In the genomic region with DNA sequence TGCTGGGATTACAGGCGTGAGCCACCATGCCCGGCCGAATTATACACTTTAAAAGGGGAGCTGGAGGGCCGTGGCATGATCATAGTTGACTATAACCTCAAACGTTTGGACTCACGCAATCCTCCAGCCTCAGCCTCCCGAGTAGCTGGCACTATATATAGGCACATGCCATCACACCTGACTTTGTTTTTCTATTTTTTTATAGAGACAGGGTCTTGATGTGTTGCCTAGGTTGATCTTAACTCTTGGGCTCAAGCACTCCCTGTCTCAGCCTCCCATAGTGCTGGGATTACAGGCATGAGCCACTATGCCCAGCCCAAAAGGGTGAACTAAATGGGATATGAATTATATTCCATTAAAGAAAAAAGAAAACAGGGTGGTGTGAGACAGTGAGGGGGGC, we compare ENCODE assay signal across 22 cellular contexts. TPM values are rescaled to one million over a fixed set of nuclear protein-coding genes. Genes with fewer than 3 reads are reported as not detected.
DNase-seq lines count a peak whose midpoint lies in the region; ATAC-seq and TF ChIP-seq lines count a peak whose summit lies in the region.
"Had no signal": no experiment of that assay in that cellular context is flagged by ENCODE, and none has a peak within 500 bp of the region (broad histone marks: within the 10 kb centered on the region; RNA-seq: fewer than 3 reads in every experiment).

No MANE protein-coding gene starts in this region.

- DNase-seq in activated CD8-positive, alpha-beta memory T cell treated with anti-CD3 and anti-CD28 coated beads, Interleukin-2, amount 50 U/mL, for 48 hours, result peak; percentile 12
- DNase-seq in activated CD8-positive, alpha-beta memory T cell treated with anti-CD3 and anti-CD28 coated beads, Interleukin-2, amount 10 ng/mL, durations not matched to agents 7 days and 5 days, result no peak
- DNase-seq in RWPE2 (ENCODE audit: low spot score) (peak; percentile 69), thoracic aorta (ENCODE audit: low spot score) (no peak), DMS 273 (lab: John Stamatoyannopoulos, UW; ENCODE audit: unreplicated experiment) (no peak), LoVo (ENCODE audit: low spot score) (no peak)
- DNase-seq: activated CD4-positive, CD25-positive, alpha-beta regulatory T cell; CD4-positive, CD25-positive, alpha-beta regulatory T cell; gastrocnemius medialis; left lung; midbrain; naive thymus-derived CD8-positive, alpha-beta T cell; NCI-H1417 treated with DMSO at 0.1 percent for 48 hours; NCI-H2081 treated with DMSO at 0.1 percent for 48 hours; NCI-H345; NCI-H774; occipital lobe; stimulated activated CD4-positive, alpha-beta T cell treated with anti-CD3 and anti-CD28 coated beads, Interleukin-2, amount 100 ng/mL, for 24 hours; T-helper 1 cell had no signal

- H3K36me3 ChIP-seq in RWPE2 (ENCODE audit: low read depth) (no peaks in the 10 kb centered on the region), gastroesophageal sphincter (no peaks in the 10 kb centered on the region), thoracic aorta (peaks cover 17% of the 10 kb centered on the region)
- H3K36me3 ChIP-seq: gastrocnemius medialis, left lung had no signal

- H3K27me3 ChIP-seq in RWPE2 (ENCODE audit: insufficient read depth, poor library complexity, severe bottlenecking) (peaks cover 28% of the 10 kb centered on the region), gastroesophageal sphincter (no peaks in the 10 kb centered on the region), thoracic aorta (replicated peaks; ENCODE audit: insufficient read depth) (no peaks in the 10 kb centered on the region)
- H3K27me3 ChIP-seq: gastrocnemius medialis had no signal

- H3K9me3 Mint-ChIP-seq in activated CD8-positive, alpha-beta memory T cell treated with anti-CD3 and anti-CD28 coated beads, Interleukin-2, amount 10 ng/mL, durations not matched to agents 7 days and 5 days (ENCODE audit: low read depth), result peaks cover 5% of the 10 kb centered on the region

- no peak for ATAC-seq in activated CD8-positive, alpha-beta memory T cell treated with anti-CD3 and anti-CD28 coated beads, Interleukin-2, amount 10 ng/mL, durations not matched to agents 7 days and 5 days
- ATAC-seq in RWPE2 (ENCODE audit: low read depth) (no peak), gastroesophageal sphincter (no peak), thoracic aorta (ENCODE audit: insufficient number of reproducible peaks, low FRiP score, low read depth) (no peak), HG03442 (IDR thresholded peaks at IDR 0.05; ENCODE audit: unreplicated experiment) (no peak)
- ATAC-seq: esophagus mucosa; naive thymus-derived CD8-positive, alpha-beta T cell had no signal

- CTCF ChIA-PET in activated CD8-positive, alpha-beta memory T cell treated with anti-CD3 and anti-CD28 coated beads, Interleukin-2, amount 10 ng/mL, durations not matched to agents 7 days and 5 days (lab: Charles Lee), result interaction anchor here (2.0 kb wide), 1 partner anchor 18 kb away, joined by 4 read pairs; no protein-coding TSS in a partner anchor

- peaks cover 20% of the 10 kb centered on the region for H3K27me3 Mint-ChIP-seq in activated CD8-positive, alpha-beta memory T cell treated with anti-CD3 and anti-CD28 coated beads, Interleukin-2, amount 10 ng/mL, durations not matched to agents 7 days and 5 days

- peaks cover 17% of the 10 kb centered on the region for H3K4me1 Mint-ChIP-seq in activated CD8-positive, alpha-beta memory T cell treated with anti-CD3 and anti-CD28 coated beads, Interleukin-2, amount 10 ng/mL, durations not matched to agents 7 days and 5 days
- H3K4me1 Mint-ChIP-seq: CD4-positive, CD25-positive, alpha-beta regulatory T cell; naive thymus-derived CD8-positive, alpha-beta T cell had no signal

- no peak for TF ChIP-seq POLR2A in gastroesophageal sphincter (IDR thresholded peaks at IDR 0.05)

- TF ChIP-seq EP300 in gastroesophageal sphincter (IDR thresholded peaks at IDR 0.05), result no peak

- TF ChIP-seq CTCF in RWPE2 (IDR thresholded peaks at IDR 0.05; ENCODE audit: poor library complexity, severe bottlenecking) (no peak), gastroesophageal sphincter (IDR thresholded peaks at IDR 0.05) (no peak), thoracic aorta (IDR thresholded peaks at IDR 0.05) (no peak)

- peaks cover 19% of the 10 kb centered on the region for H3K36me3 Mint-ChIP-seq in activated CD8-positive, alpha-beta memory T cell treated with anti-CD3 and anti-CD28 coated beads, Interleukin-2, amount 10 ng/mL, durations not matched to agents 7 days and 5 days
- H3K36me3 Mint-ChIP-seq: CD4-positive, CD25-positive, alpha-beta regulatory T cell had no signal

- no peak overlapping the region for H3K4me3 ChIP-seq in RWPE2 (ENCODE audit: severe bottlenecking)
- no peak overlapping the region for H3K4me3 ChIP-seq in gastroesophageal sphincter
- H3K4me3 ChIP-seq in thoracic aorta, result no peak overlapping the region
- H3K4me3 ChIP-seq: gastrocnemius medialis, left lung had no signal

- H3K4me1 ChIP-seq in RWPE2 (ENCODE audit: insufficient read depth, poor library complexity, severe bottlenecking), result peaks cover 4% of the 10 kb centered on the region
- H3K4me1 ChIP-seq in gastroesophageal sphincter, result peaks cover 4 to 80% (median 11%) of the 10 kb centered on the region in 3 donors
- peaks cover 57 to 99% of the 10 kb centered on the region in 2 donors for H3K4me1 ChIP-seq in thoracic aorta (ENCODE audit: control insufficient read depth in 1 of 2, low read depth in 2 of 2)

- WGBS in gastroesophageal sphincter (ENCODE audit: low coverage in 1 of 2), 2 donors, result 86 to 92% methylated on average over 4 to 7 of the region's 7 CpGs

- no peak overlapping the region for H3K27ac ChIP-seq in RWPE2 (ENCODE audit: poor library complexity, severe bottlenecking)
- H3K27ac ChIP-seq in gastroesophageal sphincter, result peak overlapping the region; percentile 9 to 93 (median 78)
- peak overlapping the region; percentile 97 to 99 for H3K27ac ChIP-seq in thoracic aorta

- H3K9me3 ChIP-seq in RWPE2 (ENCODE audit: severe bottlenecking) (no peaks in the 10 kb centered on the region), gastroesophageal sphincter (no peaks in the 10 kb centered on the region), thoracic aorta (no peaks in the 10 kb centered on the region)
- H3K9me3 ChIP-seq: gastrocnemius medialis, left lung had no signal

- H3K27ac Mint-ChIP-seq in activated CD8-positive, alpha-beta memory T cell treated with anti-CD3 and anti-CD28 coated beads, Interleukin-2, amount 10 ng/mL, durations not matched to agents 7 days and 5 days, result no peak overlapping the region
- H3K27ac Mint-ChIP-seq: CD4-positive, CD25-positive, alpha-beta regulatory T cell had no signal

- H3K4me3 Mint-ChIP-seq in activated CD8-positive, alpha-beta memory T cell treated with anti-CD3 and anti-CD28 coated beads, Interleukin-2, amount 10 ng/mL, durations not matched to agents 7 days and 5 days, result no peak overlapping the region
- H3K4me3 Mint-ChIP-seq: CD4-positive, CD25-positive, alpha-beta regulatory T cell; naive thymus-derived CD8-positive, alpha-beta T cell had no signal

RNA-seq across cellular contexts. Expression of gene PTGIS, which starts 7.8 kb away (rescaled TPM):
- 10 to 100 TPM in 1 of 2 experiments, 1 to 10 TPM in 1; 3.8 to 15.1 TPM for total RNA-seq in activated CD8-positive, alpha-beta memory T cell treated with anti-CD3 and anti-CD28 coated beads, Interleukin-2, amount 10 ng/mL, durations not matched to agents 7 days and 5 days
- total RNA-seq in gastroesophageal sphincter (100 to 1,000 TPM in 3 of 4 donors, 10 to 100 TPM in 1; 75.3 to 169 (median 137) TPM), thoracic aorta (100 to 1,000 TPM; 397 to 465 TPM)
- total RNA-seq: CD4-positive, CD25-positive, alpha-beta regulatory T cell; naive thymus-derived CD8-positive, alpha-beta T cell had no signal

Comparison
In these comparisons a context has a peak if more than half of its experiments do, and no peak if none do; other contexts are left out.
1. DNase-seq: peak in activated CD8-positive, alpha-beta memory T cell treated with anti-CD3 and anti-CD28 coated beads, Interleukin-2, amount 50 U/mL, for 48 hours (single experiment) and RWPE2 (single experiment); none in activated CD8-positive, alpha-beta memory T cell treated with anti-CD3 and anti-CD28 coated beads, Interleukin-2, amount 10 ng/mL, durations not matched to agents 7 days and 5 days (single experiment), thoracic aorta (single experiment), DMS 273 (single experiment) and LoVo (single experiment).
2. RNA of gene PTGIS, which starts 7.8 kb away (total RNA-seq): 397 to 465 TPM in thoracic aorta and 75.3 to 169 TPM in gastroesophageal sphincter; 3.8 to 15.1 TPM in activated CD8-positive, alpha-beta memory T cell treated with anti-CD3 and anti-CD28 coated beads, Interleukin-2, amount 10 ng/mL, durations not matched to agents 7 days and 5 days; every median in the first group is over 4 times any median in the second.